ENCODE assay signal across 11 cellular contexts in genomic region chr7:107857541-107857912, GRCh38. TPM values are rescaled to one million over a fixed set of nuclear protein-coding genes. Genes with fewer than 3 reads are reported as not detected.
A peak's percentile ranks its signal among the peaks of the same experiment; 100 is the strongest.
DNase-seq lines count a peak whose midpoint lies in the region; ATAC-seq, FAIRE-seq and TF ChIP-seq lines count a peak whose summit lies in the region.
"Had no signal": no experiment of that assay in that cellular context is flagged by ENCODE, and none has a peak within 500 bp of the region (broad histone marks: within the 10 kb centered on the region; RNA-seq: fewer than 3 reads in every experiment).

No MANE protein-coding gene starts in this region.

- DNase-seq in activated T-cell treated with anti-CD3 and anti-CD28 coated beads, Interleukin-2, amount 50 U/mL, for 72 hours = no peak
- DNase-seq in activated T-cell treated with anti-CD3 and anti-CD28 coated beads, Interleukin-2, amount 50 U/mL, for 48 hours = no peak
- peak; percentile 23 for DNase-seq in fibroblast of peridontal ligament (ENCODE audit: extremely low read depth)
- DNase-seq in stimulated activated naive CD8-positive, alpha-beta T cell treated with anti-CD3 and anti-CD28 coated beads, Interleukin-15, amount 100 ng/mL, for 72 hours = no peak
- DNase-seq in D721Med (ENCODE audit: insufficient read length, low spot score) = no peak
- no peak for DNase-seq in HPDE6-E6E7 (ENCODE audit: extremely low spot score)
- DNase-seq in NCI-H146 (lab: John Stamatoyannopoulos, UW) = no peak
- DNase-seq: NCI-H1092 treated with DMSO at 0.1 percent for 48 hours, trophoblast cell had no signal

- H3K27ac Mint-ChIP-seq in activated T-cell treated with anti-CD3 and anti-CD28 coated beads, Interleukin-2, amount 50 U/mL, for 72 hours = peak overlapping the region; percentile 25
- H3K27ac Mint-ChIP-seq in activated T-helper 17 cell treated with anti-CD3 and anti-CD28 coated beads, Interleukin-2, amount 50 U/mL, for 72 hours = peak overlapping the region; percentile 68
- H3K27ac Mint-ChIP-seq in stimulated activated naive CD8-positive, alpha-beta T cell treated with anti-CD3 and anti-CD28 coated beads, Interleukin-15, amount 100 ng/mL, for 72 hours = peak overlapping the region in 1 of 2 donors; percentile 90

- FAIRE-seq in D721Med (lab: Jason Lieb, UNC) = no peak
- FAIRE-seq: keratinocyte had no signal

- peak; percentile 69 to 77 for ATAC-seq in activated T-cell treated with anti-CD3 and anti-CD28 coated beads, Interleukin-2, amount 50 U/mL, for 72 hours (replicated peaks in 1 of 2)
- peak; percentile 90 for ATAC-seq in activated T-helper 17 cell treated with anti-CD3 and anti-CD28 coated beads, Interleukin-2, amount 50 U/mL, for 72 hours (replicated peaks)
- peak; percentile 73 for ATAC-seq in stimulated activated naive CD8-positive, alpha-beta T cell treated with anti-CD3 and anti-CD28 coated beads, Interleukin-15, amount 100 ng/mL, for 72 hours

- H3K36me3 Mint-ChIP-seq in activated T-cell treated with anti-CD3 and anti-CD28 coated beads, Interleukin-2, amount 50 U/mL, for 72 hours (ENCODE audit: insufficient read depth in 2 of 2) = no peaks in the 10 kb centered on the region
- no peaks in the 10 kb centered on the region for H3K36me3 Mint-ChIP-seq in activated T-helper 17 cell treated with anti-CD3 and anti-CD28 coated beads, Interleukin-2, amount 50 U/mL, for 72 hours (ENCODE audit: low read depth)

- peak overlapping the region; percentile 15 to 69 for H3K4me3 Mint-ChIP-seq in activated T-cell treated with anti-CD3 and anti-CD28 coated beads, Interleukin-2, amount 50 U/mL, for 72 hours
- peak overlapping the region; percentile 60 for H3K4me3 Mint-ChIP-seq in activated T-helper 17 cell treated with anti-CD3 and anti-CD28 coated beads, Interleukin-2, amount 50 U/mL, for 72 hours
- peak overlapping the region in 1 of 2 donors; percentile 31 for H3K4me3 Mint-ChIP-seq in stimulated activated naive CD8-positive, alpha-beta T cell treated with anti-CD3 and anti-CD28 coated beads, Interleukin-15, amount 100 ng/mL, for 72 hours

- no peak for TF ChIP-seq CTCF in D721Med (IDR thresholded peaks at IDR 0.05; ENCODE audit: insufficient read depth, missing control alignments)

- H3K27me3 Mint-ChIP-seq in activated T-cell treated with anti-CD3 and anti-CD28 coated beads, Interleukin-2, amount 50 U/mL, for 72 hours (ENCODE audit: low read depth) = no peaks in the 10 kb centered on the region
- H3K27me3 Mint-ChIP-seq in activated T-helper 17 cell treated with anti-CD3 and anti-CD28 coated beads, Interleukin-2, amount 50 U/mL, for 72 hours = no peaks in the 10 kb centered on the region
- no peaks in the 10 kb centered on the region for H3K27me3 Mint-ChIP-seq in stimulated activated naive CD8-positive, alpha-beta T cell treated with anti-CD3 and anti-CD28 coated beads, Interleukin-15, amount 100 ng/mL, for 72 hours

- H3K4me1 Mint-ChIP-seq in activated T-cell treated with anti-CD3 and anti-CD28 coated beads, Interleukin-2, amount 50 U/mL, for 72 hours (ENCODE audit: low read depth) = peaks cover 21% of the 10 kb centered on the region
- H3K4me1 Mint-ChIP-seq in activated T-helper 17 cell treated with anti-CD3 and anti-CD28 coated beads, Interleukin-2, amount 50 U/mL, for 72 hours = peaks cover 47% of the 10 kb centered on the region
- H3K4me1 Mint-ChIP-seq in stimulated activated naive CD8-positive, alpha-beta T cell treated with anti-CD3 and anti-CD28 coated beads, Interleukin-15, amount 100 ng/mL, for 72 hours = peaks cover 25% of the 10 kb centered on the region

- H3K9me3 Mint-ChIP-seq in activated T-cell treated with anti-CD3 and anti-CD28 coated beads, Interleukin-2, amount 50 U/mL, for 72 hours = no peaks in the 10 kb centered on the region
- peaks cover 4% of the 10 kb centered on the region for H3K9me3 Mint-ChIP-seq in activated T-helper 17 cell treated with anti-CD3 and anti-CD28 coated beads, Interleukin-2, amount 50 U/mL, for 72 hours
- H3K9me3 Mint-ChIP-seq in stimulated activated naive CD8-positive, alpha-beta T cell treated with anti-CD3 and anti-CD28 coated beads, Interleukin-15, amount 100 ng/mL, for 72 hours = no peaks in the 10 kb centered on the region

RNA-seq across cellular contexts. Expression of gene DLD, which starts 33.5 kb away (rescaled TPM):
- total RNA-seq in activated T-cell treated with anti-CD3 and anti-CD28 coated beads, Interleukin-2, amount 50 U/mL, for 72 hours = 100 to 1,000 TPM; 104 to 105 TPM
- total RNA-seq in activated T-helper 17 cell treated with anti-CD3 and anti-CD28 coated beads, Interleukin-2, amount 50 U/mL, for 72 hours = 100 to 1,000 TPM in 1 of 2 donors, 10 to 100 TPM in 1; 75.3 to 112 TPM

RNA-seq across cellular contexts. Expression of gene SLC26A3, which starts 54.5 kb away (rescaled TPM):
- not detected for total RNA-seq in activated T-cell treated with anti-CD3 and anti-CD28 coated beads, Interleukin-2, amount 50 U/mL, for 72 hours
- not detected for total RNA-seq in activated T-helper 17 cell treated with anti-CD3 and anti-CD28 coated beads, Interleukin-2, amount 50 U/mL, for 72 hours
